ENCODE assay signal across 18 cellular contexts in the genomic region with DNA sequence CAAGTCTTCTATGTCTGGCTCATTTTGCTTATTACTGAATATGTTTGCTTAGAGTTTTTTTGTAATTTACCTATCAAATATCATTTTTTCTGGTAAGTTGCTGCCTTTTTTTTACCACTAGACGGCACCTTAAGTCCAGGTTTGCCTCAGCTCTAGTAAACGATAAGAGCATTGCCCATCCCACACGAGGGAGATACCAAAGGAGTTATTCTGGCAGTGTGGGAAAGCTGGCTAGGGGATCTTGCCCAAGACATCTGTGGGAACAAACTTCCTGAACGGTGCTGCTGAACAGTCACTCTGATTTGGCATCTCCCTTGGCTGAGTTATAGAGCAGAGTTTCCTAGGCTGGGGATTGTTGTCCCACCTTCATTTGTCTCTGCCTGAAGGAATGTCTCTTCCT.
DNase-seq lines count a peak whose midpoint lies in the region; ATAC-seq and TF ChIP-seq lines count a peak whose summit lies in the region.
"Had no signal": no experiment of that assay in that cellular context is flagged by ENCODE, and none has a peak within 500 bp of the region (broad histone marks: within the 10 kb centered on the region; RNA-seq: fewer than 3 reads in every experiment).

No MANE protein-coding gene starts in this region.

- no peak overlapping the region for H2BK15ac ChIP-seq in neuronal stem cell (ENCODE audit: low read length)

- no peak overlapping the region for H3K4me3 Mint-ChIP-seq in activated CD8-positive, alpha-beta memory T cell treated with anti-CD3 and anti-CD28 coated beads, Interleukin-2, amount 10 ng/mL, durations not matched to agents 7 days and 5 days
- H3K4me3 Mint-ChIP-seq: activated CD4-positive, alpha-beta T cell treated with anti-CD3 and anti-CD28 coated beads for 36 hours; IgD-negative memory B cell; memory B cell had no signal

- peak; percentile 49 for TF ChIP-seq CTCF in C4-2B (conservative IDR thresholded peaks at IDR 0.05)
- TF ChIP-seq CTCF in VCaP (conservative IDR thresholded peaks at IDR 0.05) = peak; percentile 40

- no peaks in the 10 kb centered on the region for H3K36me3 ChIP-seq in neuronal stem cell (replicated peaks in 1 of 2; ENCODE audit: control insufficient read depth in 2 of 2, insufficient read depth in 2 of 2, low read length in 2 of 2)

- CTCF ChIA-PET in activated CD8-positive, alpha-beta memory T cell treated with anti-CD3 and anti-CD28 coated beads, Interleukin-2, amount 10 ng/mL, durations not matched to agents 7 days and 5 days (lab: Charles Lee) = no interaction called here

- H2AFZ ChIP-seq in neuronal stem cell (ENCODE audit: low read length) = no peak overlapping the region

- no peak overlapping the region for H3K4ac ChIP-seq in neuronal stem cell (ENCODE audit: low read length)

- H3K27me3 Mint-ChIP-seq in activated CD8-positive, alpha-beta memory T cell treated with anti-CD3 and anti-CD28 coated beads, Interleukin-2, amount 10 ng/mL, durations not matched to agents 7 days and 5 days = no peaks in the 10 kb centered on the region
- H3K27me3 Mint-ChIP-seq: activated CD4-positive, alpha-beta T cell treated with anti-CD3 and anti-CD28 coated beads for 36 hours; IgD-negative memory B cell; memory B cell had no signal

- H3K4me1 Mint-ChIP-seq in activated CD8-positive, alpha-beta memory T cell treated with anti-CD3 and anti-CD28 coated beads, Interleukin-2, amount 10 ng/mL, durations not matched to agents 7 days and 5 days = no peaks in the 10 kb centered on the region
- H3K4me1 Mint-ChIP-seq: activated CD4-positive, alpha-beta T cell treated with anti-CD3 and anti-CD28 coated beads for 36 hours; IgD-negative memory B cell; memory B cell had no signal

- no peak overlapping the region for H2AK5ac ChIP-seq in neuronal stem cell (ENCODE audit: low read depth, low read length)

- no peak overlapping the region for H3K9ac ChIP-seq in neuronal stem cell (ENCODE audit: low read depth, low read length, poor library complexity)

- H3K9me3 ChIP-seq in neuronal stem cell (replicated peaks in 1 of 2; ENCODE audit: control insufficient read depth in 2 of 2, insufficient read depth in 1 of 2, low read depth in 1 of 2, low read length in 2 of 2) = no peaks in the 10 kb centered on the region
- H3K9me3 ChIP-seq: Caco-2, psoas muscle, testis had no signal

- DNase-seq in HT1080 (ENCODE audit: low read depth) = peak; percentile 65
- peak; percentile 2 for DNase-seq in glomerular visceral epithelial cell (ENCODE audit: extremely low spot score)
- no peak for DNase-seq in occipital lobe (lab: John Stamatoyannopoulos, UW)
- no peak for DNase-seq in neuronal stem cell (ENCODE audit: low spot score)
- no peak for DNase-seq in activated CD8-positive, alpha-beta memory T cell treated with anti-CD3 and anti-CD28 coated beads, Interleukin-2, amount 10 ng/mL, durations not matched to agents 7 days and 5 days
- DNase-seq: activated CD4-positive, alpha-beta T cell treated with anti-CD3 and anti-CD28 coated beads for 36 hours; head of caudate nucleus; psoas muscle; SHP77; testis had no signal

- no peak overlapping the region for H3K4me3 ChIP-seq in neuronal stem cell (ENCODE audit: low read length in 2 of 2)
- H3K4me3 ChIP-seq: coronary artery, psoas muscle, testis had no signal

- H3K23ac ChIP-seq in neuronal stem cell (ENCODE audit: low read depth, low read length, poor library complexity) = no peak overlapping the region

- no peaks in the 10 kb centered on the region for H3K4me1 ChIP-seq in neuronal stem cell (ENCODE audit: control insufficient read depth in 2 of 2, insufficient read depth in 1 of 2, low read depth in 1 of 2, low read length in 2 of 2)
- H3K4me1 ChIP-seq: Caco-2, psoas muscle, testis had no signal

- ATAC-seq in HG02852 (IDR thresholded peaks at IDR 0.05; ENCODE audit: unreplicated experiment) = no peak
- ATAC-seq in activated CD8-positive, alpha-beta memory T cell treated with anti-CD3 and anti-CD28 coated beads, Interleukin-2, amount 10 ng/mL, durations not matched to agents 7 days and 5 days = no peak
- ATAC-seq: activated CD4-positive, alpha-beta T cell treated with anti-CD3 and anti-CD28 coated beads for 36 hours; psoas muscle had no signal

- no peak overlapping the region for H4K8ac ChIP-seq in neuronal stem cell (ENCODE audit: low read depth, low read length)

- H3K79me1 ChIP-seq in neuronal stem cell (ENCODE audit: low read depth, low read length) = no peaks in the 10 kb centered on the region

- no peaks in the 10 kb centered on the region for H3K36me3 Mint-ChIP-seq in activated CD8-positive, alpha-beta memory T cell treated with anti-CD3 and anti-CD28 coated beads, Interleukin-2, amount 10 ng/mL, durations not matched to agents 7 days and 5 days
- H3K36me3 Mint-ChIP-seq: IgD-negative memory B cell, memory B cell had no signal

- no peak overlapping the region for H3K14ac ChIP-seq in neuronal stem cell (ENCODE audit: low read length)

- peaks cover 5% of the 10 kb centered on the region for H3K9me3 Mint-ChIP-seq in activated CD8-positive, alpha-beta memory T cell treated with anti-CD3 and anti-CD28 coated beads, Interleukin-2, amount 10 ng/mL, durations not matched to agents 7 days and 5 days (ENCODE audit: low read depth)

- H2BK12ac ChIP-seq in neuronal stem cell (ENCODE audit: low read length) = no peak overlapping the region

- H3K27me3 ChIP-seq in neuronal stem cell (ENCODE audit: control insufficient read depth in 3 of 3, insufficient read depth in 3 of 3, low read depth in 1 of 3, low read length in 3 of 3) = no peaks in the 10 kb centered on the region
- H3K27me3 ChIP-seq: testis had no signal

- H2BK120ac ChIP-seq in neuronal stem cell (ENCODE audit: low read depth, low read length) = no peak overlapping the region

- WGBS in neuronal stem cell (ENCODE audit: extremely low coverage in 2 of 2, insufficient read length in 2 of 2, insufficient replicate concordance in 1 of 2), 2 donors = no CpG with 5 or more reads among the region's 4 CpGs

- H3K4me2 ChIP-seq in neuronal stem cell (ENCODE audit: insufficient read depth, low read length, poor library complexity, severe bottlenecking) = no peak overlapping the region

- no peak overlapping the region for H3K27ac Mint-ChIP-seq in activated CD8-positive, alpha-beta memory T cell treated with anti-CD3 and anti-CD28 coated beads, Interleukin-2, amount 10 ng/mL, durations not matched to agents 7 days and 5 days
- H3K27ac Mint-ChIP-seq: activated CD4-positive, alpha-beta T cell treated with anti-CD3 and anti-CD28 coated beads for 36 hours; activated T-helper 2 cell treated with anti-CD3 and anti-CD28 coated beads, Interferon-gamma antibody, Interleukin-2, Interleukin-4, amounts not matched to agents 10 μg/mL and 5 μg/mL and 100 μg/mL, durations not matched to agents 14 hours and 24 hours and 36 hours; IgD-negative memory B cell; memory B cell had no signal

- H3K27ac ChIP-seq in C4-2B (no peak overlapping the region), VCaP (no peak overlapping the region), neuronal stem cell (replicated peaks; ENCODE audit: low read length) (no peak overlapping the region)
- H3K27ac ChIP-seq: coronary artery, psoas muscle, testis had no signal

- H2BK5ac ChIP-seq in neuronal stem cell (ENCODE audit: low read length) = no peak overlapping the region

- H4K91ac ChIP-seq in neuronal stem cell (ENCODE audit: low read depth, low read length, poor library complexity) = no peak overlapping the region

- H3K18ac ChIP-seq in neuronal stem cell (ENCODE audit: low read length) = no peak overlapping the region

Comparison
In these comparisons a context has a peak if more than half of its experiments do, and no peak if none do; other contexts are left out.
1. DNase-seq: peak in HT1080 (single experiment) and glomerular visceral epithelial cell (single experiment); none in occipital lobe (single experiment), neuronal stem cell (single experiment) and activated CD8-positive, alpha-beta memory T cell treated with anti-CD3 and anti-CD28 coated beads, Interleukin-2, amount 10 ng/mL, durations not matched to agents 7 days and 5 days (single experiment).